Comparison of ENCODE assay signal across 1 cellular context in genomic region chr21:44977616-44978340, GRCh38.
TF ChIP-seq lines count a peak whose summit lies in the region.

No MANE protein-coding gene starts in this region.

TF ChIP-seq in endothelial cell of umbilical vein, 7 proteins besides CTCF, POLR2A, EP300 and RAD21:
- TF ChIP-seq MAX (IDR thresholded peaks at IDR 0.05; ENCODE audit: insufficient read depth, insufficient read length) (no peak), FOS (IDR thresholded peaks at IDR 0.05; ENCODE audit: borderline replicate concordance, insufficient read depth, low read length) (no peak), POLR2AphosphoS5 (IDR thresholded peaks at IDR 0.05; ENCODE audit: insufficient read depth, low read depth, low read length) (no peak), MYC (IDR thresholded peaks at IDR 0.05; ENCODE audit: low read depth, low read length) (no peak), JUN (IDR thresholded peaks at IDR 0.05; ENCODE audit: borderline replicate concordance, insufficient read depth, insufficient read length, low read depth) (no peak), EZH2 (IDR thresholded peaks at IDR 0.05; ENCODE audit: borderline replicate concordance, low read depth, low read length, severe bottlenecking) (no peak), GATA2 (IDR thresholded peaks at IDR 0.05; ENCODE audit: insufficient read depth, insufficient read length, low read depth, low read length) (no peak)
